2 cellular contexts compared by ENCODE assay signal in genomic region chr9:91920846-91921350, GRCh38.
TF ChIP-seq lines count a peak whose summit lies in the region.

No MANE protein-coding gene starts in this region.

TF ChIP-seq in GM23338, 12 proteins besides CTCF, POLR2A, EP300 and RAD21:
- TF ChIP-seq REST (IDR thresholded peaks at IDR 0.05; ENCODE audit: unreplicated experiment) (no peak), POLR2AphosphoS5 (IDR thresholded peaks at IDR 0.05; ENCODE audit: low read depth) (no peak), ZNF331 (CRISPR knock-in tag; IDR thresholded peaks at IDR 0.05; ENCODE audit: low read depth) (no peak), EZH2phosphoT487 (IDR thresholded peaks at IDR 0.05; ENCODE audit: unreplicated experiment) (no peak), JUNB (IDR thresholded peaks at IDR 0.05; ENCODE audit: unreplicated experiment) (no peak)

TF ChIP-seq in H1, 55 proteins besides CTCF, POLR2A, EP300 and RAD21:
- TF ChIP-seq NANOG (IDR thresholded peaks at IDR 0.05; ENCODE audit: insufficient read depth, low read depth, low read length, poor library complexity, severe bottlenecking) (no peak), RFX5 (IDR thresholded peaks at IDR 0.05; ENCODE audit: borderline replicate concordance, low read depth, low read length) (no peak), SP1 (IDR thresholded peaks at IDR 0.05; ENCODE audit: low read depth, low read length) (no peak), KDM5A (IDR thresholded peaks at IDR 0.05; ENCODE audit: low read length) (no peak), EGR1 (IDR thresholded peaks at IDR 0.05; ENCODE audit: borderline replicate concordance, low read depth, low read length) (no peak), EZH2 (IDR thresholded peaks at IDR 0.05; ENCODE audit: low read depth, low read length, severe bottlenecking) (no peak), SIX5 (IDR thresholded peaks at IDR 0.05; ENCODE audit: low read depth, low read length) (no peak), CHD2 (IDR thresholded peaks at IDR 0.05; ENCODE audit: low read length) (no peak), ATF3 (IDR thresholded peaks at IDR 0.05; ENCODE audit: insufficient read depth, low read depth, low read length) (no peak), SUZ12 (IDR thresholded peaks at IDR 0.05; ENCODE audit: low read length) (no peak), POLR2AphosphoS5 (IDR thresholded peaks at IDR 0.05; ENCODE audit: low read depth, low read length) (no peak), CHD7 (IDR thresholded peaks at IDR 0.05; ENCODE audit: insufficient replicate concordance, low read length) (no peak)
TF ChIP-seq in H1: peak in this region for 0.
